Comparison of ENCODE assay signal across 8 cellular contexts in genomic region chr1:155173478-155174333, GRCh38. TPM values are rescaled to one million over a fixed set of nuclear protein-coding genes. Genes with fewer than 3 reads are reported as not detected.
DNase-seq lines count a peak whose midpoint lies in the region; ATAC-seq and TF ChIP-seq lines count a peak whose summit lies in the region.

TSS of gene TRIM46 (plus strand) at chr1:155173849. CDS start at chr1:155173967, 118 bp downstream.

- H3K4me1 ChIP-seq in sigmoid colon = peaks cover 0 to 39% (median 26%) of the 10 kb centered on the region in 4 donors

- peak within 1 kb of the TSS; percentile 73 for H3K4me2 ChIP-seq in SU-DHL-6 (ENCODE audit: low read depth, low read length, poor library complexity, severe bottlenecking)

- no peaks in the 10 kb centered on the region for H3K27me3 ChIP-seq in SU-DHL-6 (ENCODE audit: low read length)
- peaks cover 12 to 29% (median 20%) of the 10 kb centered on the region in 3 donors for H3K27me3 ChIP-seq in sigmoid colon

- H3K9me3 ChIP-seq in SU-DHL-6 (ENCODE audit: insufficient read depth, low read length) (no peaks in the 10 kb centered on the region), sigmoid colon (no peaks in the 10 kb centered on the region)

- H3F3A ChIP-seq in SU-DHL-6 (ENCODE audit: insufficient read depth) = peaks cover 7% of the 10 kb centered on the region

- no peak for TF ChIP-seq EP300 in sigmoid colon (IDR thresholded peaks at IDR 0.05)

- no peak for TF ChIP-seq POLR2A in sigmoid colon (IDR thresholded peaks at IDR 0.05)

- H3K36me3 ChIP-seq in SU-DHL-6 (ENCODE audit: low read length) (no peaks in the 10 kb centered on the region), sigmoid colon (peaks cover 5 to 18% (median 14%) of the 10 kb centered on the region in 4 donors)

- H3K27ac ChIP-seq in SU-DHL-6 (ENCODE audit: low read depth, low read length) (peak within 1 kb of the TSS; percentile 76), sigmoid colon (peak within 1 kb of the TSS; percentile 91 to 97 (median 94))

- H3K4me3 ChIP-seq in SU-DHL-6 (ENCODE audit: insufficient read depth, low read length, poor library complexity, severe bottlenecking) (peak within 1 kb of the TSS; percentile 95), sigmoid colon (peak within 1 kb of the TSS; percentile 50 to 83 (median 75))

- TF ChIP-seq CTCF in SU-DHL-6 (IDR thresholded peaks at IDR 0.05; ENCODE audit: insufficient read depth, low read length, poor library complexity, severe bottlenecking) (no peak), sigmoid colon (IDR thresholded peaks at IDR 0.05) (no peak)

- intact Hi-C loops in sigmoid colon (cut with DNase I) = loop anchor here (5.0 kb wide), 2 partner anchors 36 to 54 kb away; partner anchors contain the start of gene SLC50A1

- peaks cover 14% of the 10 kb centered on the region for H3K79me2 ChIP-seq in SU-DHL-6 (ENCODE audit: insufficient read depth, low read length)

- ATAC-seq in HG02973 (IDR thresholded peaks at IDR 0.05; ENCODE audit: unreplicated experiment) = no peak
- ATAC-seq in HG03095 (IDR thresholded peaks at IDR 0.05; ENCODE audit: unreplicated experiment) = no peak

- H4K20me1 ChIP-seq in SU-DHL-6 (ENCODE audit: low read depth, low read length) = no peaks in the 10 kb centered on the region

- WGBS in sigmoid colon, 2 donors = 2 to 6% methylated on average over 38 of the region's 38 CpGs

- H3K9me2 ChIP-seq in SU-DHL-6 (replicated peaks; ENCODE audit: insufficient read depth, low read length) = no peaks in the 10 kb centered on the region

- peak within 1 kb of the TSS; percentile 82 for H2AFZ ChIP-seq in SU-DHL-6 (ENCODE audit: low read depth, low read length, severe bottlenecking)

- peak within 1 kb of the TSS; percentile 98 for H3K9ac ChIP-seq in SU-DHL-6 (ENCODE audit: low read length)

- DNase-seq in DMS79 (lab: John Stamatoyannopoulos, UW) (peak; percentile 38), Kasumi-1 (lab: John Stamatoyannopoulos, UW) (peak; percentile 48 to 54), anterior cingulate cortex (lab: John Stamatoyannopoulos, UW) (peak in 50 of 58 donors; percentile 34 to 83 (median 59)), hypothalamus (lab: John Stamatoyannopoulos, UW) (peak in 34 of 51 donors; percentile 18 to 89 (median 49)), sigmoid colon (peak; percentile 60)

RNA-seq across cellular contexts. Expression of gene TRIM46, which starts in this region (rescaled TPM):
- total RNA-seq in sigmoid colon = 1 to 10 TPM in 1 of 4 donors, under 1 TPM in 3; 0.16 to 3.0 (median 0.52) TPM
- polyA plus RNA-seq in sigmoid colon = under 1 TPM in 2 of 3 donors, not detected in 1; 0.60 to 0.92 TPM
